Comparison of ENCODE assay signal across 8 cellular contexts in genomic region chr4:78951862-78952472, GRCh38. TPM values are rescaled to one million over a fixed set of nuclear protein-coding genes. Genes with fewer than 3 reads are reported as not detected.
A peak's percentile ranks its signal among the peaks of the same experiment; 100 is the strongest.
DNase-seq lines count a peak whose midpoint lies in the region; ATAC-seq and TF ChIP-seq lines count a peak whose summit lies in the region.

No MANE protein-coding gene starts in this region.

- H3F3A ChIP-seq in smooth muscle cell (ENCODE audit: low read depth): no peaks in the 10 kb centered on the region

- no peak overlapping the region for H3K4me2 ChIP-seq in smooth muscle cell

- no peaks in the 10 kb centered on the region for H3K9me3 ChIP-seq in smooth muscle cell (replicated peaks; ENCODE audit: low read depth)

- no peaks in the 10 kb centered on the region for H3K36me3 ChIP-seq in smooth muscle cell (ENCODE audit: low read depth)
- no peaks in the 10 kb centered on the region for H3K36me3 ChIP-seq in H7 (replicated peaks; ENCODE audit: control insufficient read depth, insufficient read depth, low read length)

- no peak overlapping the region for H2AFZ ChIP-seq in smooth muscle cell (ENCODE audit: low read depth)

- 51% methylated on average over 3 of the region's 3 CpGs for WGBS in smooth muscle cell (ENCODE audit: low lambda C conversion rate)

- H3K4me3 ChIP-seq in smooth muscle cell (no peak overlapping the region), H7 (ENCODE audit: insufficient read depth, low read depth, low read length) (no peak overlapping the region)

- no peak overlapping the region for H3K9ac ChIP-seq in smooth muscle cell (ENCODE audit: low read depth)

- H3K27me3 ChIP-seq in smooth muscle cell (ENCODE audit: low read depth) (peaks cover 17% of the 10 kb centered on the region), H7 (ENCODE audit: control insufficient read depth, insufficient read depth, low read length) (no peaks in the 10 kb centered on the region)

- intact Hi-C loops in left ventricle myocardium superior (cut with micrococcal nuclease): loop anchor here (5.0 kb wide), 1 partner anchor 1265 kb away; no protein-coding TSS in a partner anchor

- no peaks in the 10 kb centered on the region for H4K20me1 ChIP-seq in smooth muscle cell (ENCODE audit: low read depth)

- no peaks in the 10 kb centered on the region for H3K4me1 ChIP-seq in smooth muscle cell (ENCODE audit: low read depth)

- H3K27ac ChIP-seq in smooth muscle cell (ENCODE audit: low read depth): no peak overlapping the region

- DNase-seq in Caki2 (ENCODE audit: low read depth) (peak; percentile 24), NCI-H748 (lab: John Stamatoyannopoulos, UW; ENCODE audit: unreplicated experiment) (peak; percentile 52), amniotic epithelial cell (ENCODE audit: low read depth) (peak; percentile 41), left ventricle myocardium superior (no peak), smooth muscle cell (lab: John Stamatoyannopoulos, UW; ENCODE audit: unreplicated experiment) (no peak), H7 (no peak)

- TF ChIP-seq CTCF in smooth muscle cell (IDR thresholded peaks at IDR 0.05; ENCODE audit: borderline replicate concordance, insufficient read depth, poor library complexity, severe bottlenecking): peak; percentile 76

- no peaks in the 10 kb centered on the region for H3K79me2 ChIP-seq in smooth muscle cell (ENCODE audit: low read depth)

- peak; percentile 54 for ATAC-seq in GM18873 (IDR thresholded peaks at IDR 0.05; ENCODE audit: low FRiP score, unreplicated experiment)
- ATAC-seq in HG03159 (IDR thresholded peaks at IDR 0.05; ENCODE audit: unreplicated experiment): peak; percentile 81
- ATAC-seq in left ventricle myocardium superior: peak; percentile 76

- in situ Hi-C loops in Caki2 (cut with HindIII; ENCODE audit: low pct_unique_long_range_greater_than_20kb, low sequenced_read_pairs): no loop called here

RNA-seq across cellular contexts. Expression of gene PAQR3, which starts 12.7 kb away (rescaled TPM):
- total RNA-seq in Caki2 (2014; rRNA removed; shearing (Covaris generic); ENCODE audit: low replicate concordance): 31.0 and 32.8 TPM in 2 replicates
- total RNA-seq in left ventricle myocardium superior (9.5 TPM), smooth muscle cell (20.4 and 35.5 TPM in 2 replicates)
- 10.1 and 10.8 TPM in 2 replicates for polyA plus RNA-seq in smooth muscle cell
- 23.9 and 26.9 TPM in 2 replicates for total RNA-seq in H7 (2014; rRNA removed; shearing (Covaris generic))

Comparison
In these comparisons a context has a peak if more than half of its experiments do, and no peak if none do; other contexts are left out.
1. DNase-seq: peak in Caki2 (single experiment), NCI-H748 (single experiment) and amniotic epithelial cell (single experiment); none in left ventricle myocardium superior (single experiment), smooth muscle cell (single experiment) and H7 (single experiment).
2. Peak in every context shown above with its lines, with median percentiles within 50 percentile points of each other: ATAC-seq.